In the genomic region with DNA sequence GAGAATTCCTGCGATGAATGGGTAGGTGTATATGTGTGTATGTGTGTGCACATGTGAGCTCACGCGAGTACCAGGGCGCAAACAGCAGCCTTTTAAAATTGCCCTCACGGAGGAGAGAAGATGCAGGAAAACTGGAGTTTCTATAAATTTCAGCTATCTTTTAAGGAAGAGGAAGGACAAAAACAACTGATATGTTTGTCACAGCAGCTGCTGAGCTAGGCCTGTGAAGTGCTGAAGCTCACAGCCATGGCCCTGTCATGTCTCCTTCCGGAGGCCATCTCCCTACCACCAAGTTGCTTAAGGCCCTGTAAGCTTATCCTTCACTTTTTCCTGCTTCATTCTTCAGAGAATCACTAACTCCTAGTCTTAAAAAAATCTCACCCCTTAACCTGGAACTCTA, we compare ENCODE assay signal across 2 cellular contexts.
TF ChIP-seq lines count a peak whose summit lies in the region.

No MANE protein-coding gene starts in this region.

TF ChIP-seq in GM23338, 12 proteins besides CTCF, POLR2A, EP300 and RAD21 (continues in another document):
- TF ChIP-seq, protein P1, sequence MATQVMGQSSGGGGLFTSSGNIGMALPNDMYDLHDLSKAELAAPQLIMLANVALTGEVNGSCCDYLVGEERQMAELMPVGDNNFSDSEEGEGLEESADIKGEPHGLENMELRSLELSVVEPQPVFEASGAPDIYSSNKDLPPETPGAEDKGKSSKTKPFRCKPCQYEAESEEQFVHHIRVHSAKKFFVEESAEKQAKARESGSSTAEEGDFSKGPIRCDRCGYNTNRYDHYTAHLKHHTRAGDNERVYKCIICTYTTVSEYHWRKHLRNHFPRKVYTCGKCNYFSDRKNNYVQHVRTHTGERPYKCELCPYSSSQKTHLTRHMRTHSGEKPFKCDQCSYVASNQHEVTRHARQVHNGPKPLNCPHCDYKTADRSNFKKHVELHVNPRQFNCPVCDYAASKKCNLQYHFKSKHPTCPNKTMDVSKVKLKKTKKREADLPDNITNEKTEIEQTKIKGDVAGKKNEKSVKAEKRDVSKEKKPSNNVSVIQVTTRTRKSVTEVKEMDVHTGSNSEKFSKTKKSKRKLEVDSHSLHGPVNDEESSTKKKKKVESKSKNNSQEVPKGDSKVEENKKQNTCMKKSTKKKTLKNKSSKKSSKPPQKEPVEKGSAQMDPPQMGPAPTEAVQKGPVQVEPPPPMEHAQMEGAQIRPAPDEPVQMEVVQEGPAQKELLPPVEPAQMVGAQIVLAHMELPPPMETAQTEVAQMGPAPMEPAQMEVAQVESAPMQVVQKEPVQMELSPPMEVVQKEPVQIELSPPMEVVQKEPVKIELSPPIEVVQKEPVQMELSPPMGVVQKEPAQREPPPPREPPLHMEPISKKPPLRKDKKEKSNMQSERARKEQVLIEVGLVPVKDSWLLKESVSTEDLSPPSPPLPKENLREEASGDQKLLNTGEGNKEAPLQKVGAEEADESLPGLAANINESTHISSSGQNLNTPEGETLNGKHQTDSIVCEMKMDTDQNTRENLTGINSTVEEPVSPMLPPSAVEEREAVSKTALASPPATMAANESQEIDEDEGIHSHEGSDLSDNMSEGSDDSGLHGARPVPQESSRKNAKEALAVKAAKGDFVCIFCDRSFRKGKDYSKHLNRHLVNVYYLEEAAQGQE (IDR thresholded peaks at IDR 0.05; ENCODE audit: unreplicated experiment), result no peak
- TF ChIP-seq POLR2AphosphoS5 (IDR thresholded peaks at IDR 0.05; ENCODE audit: low read depth) (no peak), NANOG (IDR thresholded peaks at IDR 0.05; ENCODE audit: borderline replicate concordance) (no peak), STAT1 (IDR thresholded peaks at IDR 0.05; ENCODE audit: unreplicated experiment) (no peak), EZH2 (IDR thresholded peaks at IDR 0.05; ENCODE audit: low read depth, unreplicated experiment) (no peak), ZNF114 (CRISPR knock-in tag; IDR thresholded peaks at IDR 0.05) (no peak), JUNB (IDR thresholded peaks at IDR 0.05; ENCODE audit: unreplicated experiment) (no peak), ZNF331 (CRISPR knock-in tag; IDR thresholded peaks at IDR 0.05; ENCODE audit: low read depth) (no peak), CREB1 (CRISPR knock-in tag; IDR thresholded peaks at IDR 0.05; ENCODE audit: low read depth) (no peak), EZH2phosphoT487 (IDR thresholded peaks at IDR 0.05; ENCODE audit: unreplicated experiment) (no peak)
- TF ChIP-seq, protein P2, sequence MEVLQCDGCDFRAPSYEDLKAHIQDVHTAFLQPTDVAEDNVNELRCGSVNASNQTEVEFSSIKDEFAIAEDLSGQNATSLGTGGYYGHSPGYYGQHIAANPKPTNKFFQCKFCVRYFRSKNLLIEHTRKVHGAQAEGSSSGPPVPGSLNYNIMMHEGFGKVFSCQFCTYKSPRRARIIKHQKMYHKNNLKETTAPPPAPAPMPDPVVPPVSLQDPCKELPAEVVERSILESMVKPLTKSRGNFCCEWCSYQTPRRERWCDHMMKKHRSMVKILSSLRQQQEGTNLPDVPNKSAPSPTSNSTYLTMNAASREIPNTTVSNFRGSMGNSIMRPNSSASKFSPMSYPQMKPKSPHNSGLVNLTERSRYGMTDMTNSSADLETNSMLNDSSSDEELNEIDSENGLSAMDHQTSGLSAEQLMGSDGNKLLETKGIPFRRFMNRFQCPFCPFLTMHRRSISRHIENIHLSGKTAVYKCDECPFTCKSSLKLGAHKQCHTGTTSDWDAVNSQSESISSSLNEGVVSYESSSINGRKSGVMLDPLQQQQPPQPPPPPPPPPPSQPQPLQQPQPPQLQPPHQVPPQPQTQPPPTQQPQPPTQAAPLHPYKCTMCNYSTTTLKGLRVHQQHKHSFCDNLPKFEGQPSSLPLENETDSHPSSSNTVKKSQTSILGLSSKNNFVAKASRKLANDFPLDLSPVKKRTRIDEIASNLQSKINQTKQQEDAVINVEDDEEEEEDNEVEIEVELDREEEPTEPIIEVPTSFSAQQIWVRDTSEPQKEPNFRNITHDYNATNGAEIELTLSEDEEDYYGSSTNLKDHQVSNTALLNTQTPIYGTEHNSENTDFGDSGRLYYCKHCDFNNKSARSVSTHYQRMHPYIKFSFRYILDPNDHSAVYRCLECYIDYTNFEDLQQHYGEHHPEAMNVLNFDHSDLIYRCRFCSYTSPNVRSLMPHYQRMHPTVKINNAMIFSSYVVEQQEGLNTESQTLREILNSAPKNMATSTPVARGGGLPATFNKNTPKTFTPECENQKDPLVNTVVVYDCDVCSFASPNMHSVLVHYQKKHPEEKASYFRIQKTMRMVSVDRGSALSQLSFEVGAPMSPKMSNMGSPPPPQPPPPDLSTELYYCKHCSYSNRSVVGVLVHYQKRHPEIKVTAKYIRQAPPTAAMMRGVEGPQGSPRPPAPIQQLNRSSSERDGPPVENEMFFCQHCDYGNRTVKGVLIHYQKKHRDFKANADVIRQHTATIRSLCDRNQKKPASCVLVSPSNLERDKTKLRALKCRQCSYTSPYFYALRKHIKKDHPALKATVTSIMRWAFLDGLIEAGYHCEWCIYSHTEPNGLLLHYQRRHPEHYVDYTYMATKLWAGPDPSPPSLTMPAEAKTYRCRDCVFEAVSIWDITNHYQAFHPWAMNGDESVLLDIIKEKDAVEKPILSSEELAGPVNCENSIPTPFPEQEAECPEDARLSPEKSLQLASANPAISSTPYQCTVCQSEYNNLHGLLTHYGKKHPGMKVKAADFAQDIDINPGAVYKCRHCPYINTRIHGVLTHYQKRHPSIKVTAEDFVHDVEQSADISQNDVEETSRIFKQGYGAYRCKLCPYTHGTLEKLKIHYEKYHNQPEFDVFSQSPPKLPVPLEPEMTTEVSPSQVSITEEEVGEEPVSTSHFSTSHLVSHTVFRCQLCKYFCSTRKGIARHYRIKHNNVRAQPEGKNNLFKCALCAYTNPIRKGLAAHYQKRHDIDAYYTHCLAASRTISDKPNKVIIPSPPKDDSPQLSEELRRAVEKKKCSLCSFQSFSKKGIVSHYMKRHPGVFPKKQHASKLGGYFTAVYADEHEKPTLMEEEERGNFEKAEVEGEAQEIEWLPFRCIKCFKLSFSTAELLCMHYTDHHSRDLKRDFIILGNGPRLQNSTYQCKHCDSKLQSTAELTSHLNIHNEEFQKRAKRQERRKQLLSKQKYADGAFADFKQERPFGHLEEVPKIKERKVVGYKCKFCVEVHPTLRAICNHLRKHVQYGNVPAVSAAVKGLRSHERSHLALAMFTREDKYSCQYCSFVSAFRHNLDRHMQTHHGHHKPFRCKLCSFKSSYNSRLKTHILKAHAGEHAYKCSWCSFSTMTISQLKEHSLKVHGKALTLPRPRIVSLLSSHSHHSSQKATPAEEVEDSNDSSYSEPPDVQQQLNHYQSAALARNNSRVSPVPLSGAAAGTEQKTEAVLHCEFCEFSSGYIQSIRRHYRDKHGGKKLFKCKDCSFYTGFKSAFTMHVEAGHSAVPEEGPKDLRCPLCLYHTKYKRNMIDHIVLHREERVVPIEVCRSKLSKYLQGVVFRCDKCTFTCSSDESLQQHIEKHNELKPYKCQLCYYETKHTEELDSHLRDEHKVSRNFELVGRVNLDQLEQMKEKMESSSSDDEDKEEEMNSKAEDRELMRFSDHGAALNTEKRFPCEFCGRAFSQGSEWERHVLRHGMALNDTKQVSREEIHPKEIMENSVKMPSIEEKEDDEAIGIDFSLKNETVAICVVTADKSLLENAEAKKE (CRISPR knock-in tag; IDR thresholded peaks at IDR 0.05), result no peak

TF ChIP-seq in HepG2, 621 proteins besides CTCF, POLR2A, EP300 and RAD21:
- TF ChIP-seq RBM22 (optimal IDR thresholded peaks at IDR 0.05; ENCODE audit: low read length) (peak; percentile 53), AGO2 (optimal IDR thresholded peaks at IDR 0.05; ENCODE audit: low read depth, low read length) (peak; percentile 35), SP140L (CRISPR knock-in tag; IDR thresholded peaks at IDR 0.05; ENCODE audit: borderline replicate concordance) (no peak)
